ENCODE assay signal across 14 cellular contexts in genomic region chr13:35984776-35985453, GRCh38.
DNase-seq lines count a peak whose midpoint lies in the region; ATAC-seq and TF ChIP-seq lines count a peak whose summit lies in the region.
"Had no signal": no experiment of that assay in that cellular context is flagged by ENCODE, and none has a peak within 500 bp of the region (broad histone marks: within the 10 kb centered on the region; RNA-seq: fewer than 3 reads in every experiment).

No MANE protein-coding gene starts in this region.

- DNase-seq in COLO668 (lab: John Stamatoyannopoulos, UW; ENCODE audit: unreplicated experiment) = peak; percentile 90
- peak; percentile 74 for DNase-seq in NCI-H1092 (lab: John Stamatoyannopoulos, UW)
- DNase-seq in NCI-H345 (lab: John Stamatoyannopoulos, UW) = peak; percentile 89
- peak; percentile 58 for DNase-seq in glutamatergic neuron
- DNase-seq in left colon = no peak
- no peak for DNase-seq in kidney glomerular epithelial cell (lab: John Stamatoyannopoulos, UW)
- no peak for DNase-seq in activated CD4-positive, alpha-beta T cell treated with anti-CD3 and anti-CD28 coated beads, Interleukin-2, amount 50 U/mL, for 4 hours
- DNase-seq: activated CD4-positive, alpha-beta T cell treated with anti-CD3 and anti-CD28 coated beads, Interleukin-2, amount 10 ng/mL, durations not matched to agents 24 days and 14 days; AML-193; psoas muscle; stimulated activated CD4-positive, alpha-beta T cell treated with anti-CD3 and anti-CD28 coated beads, Interleukin-2, amount 100 ng/mL, for 24 hours had no signal

- no peaks in the 10 kb centered on the region for H3K36me3 Mint-ChIP-seq in glutamatergic neuron (ENCODE audit: unreplicated experiment)
- H3K36me3 Mint-ChIP-seq: stimulated activated memory B cell treated with anti-CD40 and anti-IgM and Interleukin-4, amounts not matched to agents 10 μg/mL and 1 μg/mL and 100 μg/mL, for 72 hours had no signal

- peaks cover 4% of the 10 kb centered on the region for H3K27me3 Mint-ChIP-seq in glutamatergic neuron (ENCODE audit: unreplicated experiment)
- H3K27me3 Mint-ChIP-seq: activated CD4-positive, alpha-beta T cell treated with anti-CD3 and anti-CD28 coated beads, Interleukin-2, amount 10 ng/mL, durations not matched to agents 24 days and 14 days; central memory CD8-positive, alpha-beta T cell; stimulated activated memory B cell treated with anti-CD40 and anti-IgM and Interleukin-4, amounts not matched to agents 10 μg/mL and 1 μg/mL and 100 μg/mL, for 72 hours had no signal

- peaks cover 16% of the 10 kb centered on the region for H3K4me1 Mint-ChIP-seq in glutamatergic neuron (ENCODE audit: low read depth, unreplicated experiment)
- H3K4me1 Mint-ChIP-seq: activated CD4-positive, alpha-beta T cell treated with anti-CD3 and anti-CD28 coated beads, Interleukin-2, amount 10 ng/mL, durations not matched to agents 24 days and 14 days; central memory CD8-positive, alpha-beta T cell; stimulated activated memory B cell treated with anti-CD40 and anti-IgM and Interleukin-4, amounts not matched to agents 10 μg/mL and 1 μg/mL and 100 μg/mL, for 72 hours had no signal

- intact Hi-C loops in left colon (cut with DNase I, micrococcal nuclease) = no loop called here

- ATAC-seq in left colon (no peak), GM21619 (IDR thresholded peaks at IDR 0.05; ENCODE audit: unreplicated experiment) (no peak)
- ATAC-seq: psoas muscle; stimulated activated memory B cell treated with anti-CD40 and anti-IgM and Interleukin-4, amounts not matched to agents 10 μg/mL and 1 μg/mL and 100 μg/mL, for 72 hours had no signal

- peak overlapping the region; percentile 85 for H3K27ac Mint-ChIP-seq in glutamatergic neuron (ENCODE audit: unreplicated experiment)
- H3K27ac Mint-ChIP-seq: activated CD4-positive, alpha-beta T cell treated with anti-CD3 and anti-CD28 coated beads, Interleukin-2, amount 10 ng/mL, durations not matched to agents 24 days and 14 days; stimulated activated memory B cell treated with anti-CD40 and anti-IgM and Interleukin-4, amounts not matched to agents 10 μg/mL and 1 μg/mL and 100 μg/mL, for 72 hours had no signal

- H3K9me3 Mint-ChIP-seq in glutamatergic neuron (ENCODE audit: unreplicated experiment) = peaks cover 5% of the 10 kb centered on the region
- H3K9me3 Mint-ChIP-seq: activated CD4-positive, alpha-beta T cell treated with anti-CD3 and anti-CD28 coated beads, Interleukin-2, amount 10 ng/mL, durations not matched to agents 24 days and 14 days; central memory CD8-positive, alpha-beta T cell had no signal

- H3K4me3 Mint-ChIP-seq in glutamatergic neuron (ENCODE audit: unreplicated experiment) = peak overlapping the region; percentile 8
- H3K4me3 Mint-ChIP-seq: activated CD4-positive, alpha-beta T cell treated with anti-CD3 and anti-CD28 coated beads, Interleukin-2, amount 10 ng/mL, durations not matched to agents 24 days and 14 days; central memory CD8-positive, alpha-beta T cell; stimulated activated memory B cell treated with anti-CD40 and anti-IgM and Interleukin-4, amounts not matched to agents 10 μg/mL and 1 μg/mL and 100 μg/mL, for 72 hours had no signal

- TF ChIP-seq CTCF in glutamatergic neuron (IDR thresholded peaks at IDR 0.05; ENCODE audit: partially characterized antibody, unreplicated experiment) = no peak

Comparison
In these comparisons a context has a peak if more than half of its experiments do, and no peak if none do; other contexts are left out.
1. DNase-seq: peak in COLO668 (single experiment), NCI-H1092 (single experiment), NCI-H345 (single experiment) and glutamatergic neuron (single experiment); none in left colon (0 of 2), kidney glomerular epithelial cell (single experiment) and activated CD4-positive, alpha-beta T cell treated with anti-CD3 and anti-CD28 coated beads, Interleukin-2, amount 50 U/mL, for 4 hours (0 of 2).